In genomic region chr6:170372380-170373325, GRCh38 we compare ENCODE assay signal across 17 cellular contexts.
"Had no signal": no experiment of that assay in that cellular context is flagged by ENCODE, and none has a peak within 500 bp of the region (broad histone marks: within the 10 kb centered on the region; RNA-seq: fewer than 3 reads in every experiment).

No MANE protein-coding gene starts in this region.

- H3K27ac ChIP-seq: colonic mucosa, foreskin keratinocyte, left ventricle myocardium inferior, right atrium auricular region, transverse colon, WERI-Rb-1 had no signal

- H3K27me3 ChIP-seq: colonic mucosa, foreskin keratinocyte, right atrium auricular region, transverse colon had no signal

- ATAC-seq: foreskin keratinocyte; natural killer cell; stimulated activated naive CD8-positive, alpha-beta T cell treated with anti-CD3 and anti-CD28 coated beads, Interleukin-15, Interleukin-2, amounts not matched to agents 100 U/mL and 50 U/mL, for 24 hours had no signal

- H3K27me3 Mint-ChIP-seq: activated CD4-positive, alpha-beta memory T cell treated with anti-CD3 and anti-CD28 coated beads, Interleukin-2, amount 10 ng/mL, durations not matched to agents 7 days and 5 days; activated naive CD4-positive, alpha-beta T cell treated with anti-CD3 and anti-CD28 coated beads, Interleukin-2, amount 50 U/mL, for 24 hours; activated T-cell treated with anti-CD3 and anti-CD28 coated beads, Interleukin-2, amount 50 U/mL, for 24 hours had no signal

- H3K9me3 ChIP-seq: colonic mucosa, left ventricle myocardium inferior, right atrium auricular region, transverse colon had no signal

- H3K27ac Mint-ChIP-seq: activated CD4-positive, alpha-beta memory T cell treated with anti-CD3 and anti-CD28 coated beads, Interleukin-2, amount 10 ng/mL, durations not matched to agents 7 days and 5 days; activated naive CD4-positive, alpha-beta T cell treated with anti-CD3 and anti-CD28 coated beads, Interleukin-2, amount 50 U/mL, for 24 hours; activated T-cell treated with anti-CD3 and anti-CD28 coated beads, Interleukin-2, amount 50 U/mL, for 24 hours had no signal

- DNase-seq: activated CD4-positive, alpha-beta memory T cell treated with anti-CD3 and anti-CD28 coated beads, Interleukin-2, amount 10 ng/mL, durations not matched to agents 7 days and 5 days; activated CD4-positive, alpha-beta T cell treated with anti-CD3 and anti-CD28 coated beads for 4 hours; activated effector memory CD4-positive, alpha-beta T cell treated with anti-CD3 and anti-CD28 coated beads, Interleukin-2, amount 50 U/mL, for 16 hours; activated T-cell treated with anti-CD3 and anti-CD28 coated beads, Interleukin-2, amount 50 U/mL, for 24 hours; amniotic stem cell; colonic mucosa; foreskin keratinocyte; left ventricle myocardium inferior; natural killer cell; stimulated activated CD4-positive, alpha-beta T cell treated with anti-CD3 and anti-CD28 coated beads, Interleukin-4, amount 100 ng/mL, for 4 hours; stimulated activated CD8-positive, alpha-beta memory T cell treated with anti-CD3 and anti-CD28 coated beads, Interleukin-4, amount 100 ng/mL, for 48 hours; stimulated activated naive CD8-positive, alpha-beta T cell treated with anti-CD3 and anti-CD28 coated beads, Interleukin-15, Interleukin-2, amounts not matched to agents 100 U/mL and 50 U/mL, for 24 hours; transverse colon; WERI-Rb-1 had no signal

- H3K9me3 Mint-ChIP-seq: activated naive CD4-positive, alpha-beta T cell treated with anti-CD3 and anti-CD28 coated beads, Interleukin-2, amount 50 U/mL, for 24 hours; activated T-cell treated with anti-CD3 and anti-CD28 coated beads, Interleukin-2, amount 50 U/mL, for 24 hours; natural killer cell had no signal

- H3K4me3 ChIP-seq: colonic mucosa, left ventricle myocardium inferior, right atrium auricular region, smooth muscle cell, transverse colon had no signal

- H3K4me3 Mint-ChIP-seq: activated CD4-positive, alpha-beta memory T cell treated with anti-CD3 and anti-CD28 coated beads, Interleukin-2, amount 10 ng/mL, durations not matched to agents 7 days and 5 days; activated naive CD4-positive, alpha-beta T cell treated with anti-CD3 and anti-CD28 coated beads, Interleukin-2, amount 50 U/mL, for 24 hours; activated T-cell treated with anti-CD3 and anti-CD28 coated beads, Interleukin-2, amount 50 U/mL, for 24 hours; natural killer cell had no signal

- H3K36me3 ChIP-seq: colonic mucosa, transverse colon had no signal

- H3K4me1 ChIP-seq: left ventricle myocardium inferior, right atrium auricular region had no signal
